Comparison of ENCODE assay signal across 12 cellular contexts in genomic region chr1:98405581-98406059, GRCh38.
A peak's percentile ranks its signal among the peaks of the same experiment; 100 is the strongest.
DNase-seq lines count a peak whose midpoint lies in the region; ATAC-seq, FAIRE-seq and TF ChIP-seq lines count a peak whose summit lies in the region.
"Had no signal": no experiment of that assay in that cellular context is flagged by ENCODE, and none has a peak within 500 bp of the region (broad histone marks: within the 10 kb centered on the region; RNA-seq: fewer than 3 reads in every experiment).

No MANE protein-coding gene starts in this region.

- no peaks in the 10 kb centered on the region for H3K36me3 Mint-ChIP-seq in T-helper 2 cell treated with Interferon-gamma antibody and Interleukin-4, amounts not matched to agents 5 μg/mL and 100 μg/mL, for 36 hours (ENCODE audit: low read depth)

- no peak for TF ChIP-seq RAD21 in liver (IDR thresholded peaks at IDR 0.05)
- no peak for TF ChIP-seq RAD21 in HepG2 (CRISPR knock-in tag; IDR thresholded peaks at IDR 0.05)

- FAIRE-seq in HepG2 (lab: Jason Lieb, UNC): no peak

- TF ChIP-seq POLR2A in HepG2 (IDR thresholded peaks at IDR 0.05; ENCODE audit: insufficient read depth in 1 of 2, low read depth in 2 of 2, low read length in 2 of 2): no peak

- H3K27ac ChIP-seq in liver (ENCODE audit: low read depth in 1 of 2, low read length in 2 of 2) (no peak overlapping the region), HepG2 (ENCODE audit: extremely low read length, insufficient read depth, low read length) (no peak overlapping the region)
- H3K27ac ChIP-seq: BLaER1 treated with 17β-estradiol and CSF1 and Interleukin-3, amounts not matched to agents 10 nM and 100 nM; SJSA1; skin epidermis had no signal

- H3K4me3 Mint-ChIP-seq in T-helper 2 cell treated with Interferon-gamma antibody and Interleukin-4, amounts not matched to agents 5 μg/mL and 100 μg/mL, for 36 hours: peak overlapping the region; percentile 84

- H3K27me3 ChIP-seq in liver (ENCODE audit: control insufficient read depth in 4 of 4, insufficient read depth in 4 of 4, low read length in 3 of 4): no peaks in the 10 kb centered on the region
- H3K27me3 ChIP-seq in HepG2 (ENCODE audit: control insufficient read depth in 1 of 2, insufficient read depth in 2 of 2, low read length in 2 of 2): no peaks in the 10 kb centered on the region
- H3K27me3 ChIP-seq: BLaER1 treated with 17β-estradiol and CSF1 and Interleukin-3, amounts not matched to agents 10 nM and 100 nM; SJSA1 had no signal

- in situ Hi-C loops in HepG2 (cut with HindIII; ENCODE audit: extremely low pct_ligation_motif_present, low pct_unique_long_range_greater_than_20kb): no loop called here

- peak overlapping the region; percentile 91 for H3K27ac Mint-ChIP-seq in T-helper 2 cell treated with Interferon-gamma antibody and Interleukin-4, amounts not matched to agents 5 μg/mL and 100 μg/mL, for 36 hours

- H3K9ac ChIP-seq in liver (ENCODE audit: low read depth in 1 of 2, low read length in 2 of 2) (peak overlapping the region in 1 of 2 donors; percentile 31), HepG2 (ENCODE audit: insufficient read depth, low read depth, low read length) (no peak overlapping the region)
- H3K9ac ChIP-seq: BLaER1 treated with 17β-estradiol and CSF1 and Interleukin-3, amounts not matched to agents 10 nM and 100 nM had no signal

- H4K20me1 ChIP-seq in HepG2 (ENCODE audit: insufficient read depth, low read length): no peaks in the 10 kb centered on the region
- H4K20me1 ChIP-seq: BLaER1 treated with 17β-estradiol and CSF1 and Interleukin-3, amounts not matched to agents 10 nM and 100 nM had no signal

- H3K9me3 ChIP-seq in liver (ENCODE audit: control insufficient read depth in 4 of 4, low read length in 3 of 4) (no peaks in the 10 kb centered on the region), HepG2 (ENCODE audit: low read length) (no peaks in the 10 kb centered on the region)
- H3K9me3 ChIP-seq: BLaER1 treated with 17β-estradiol and CSF1 and Interleukin-3, amounts not matched to agents 10 nM and 100 nM; SJSA1 had no signal

- peaks cover 40% of the 10 kb centered on the region for H3K4me1 Mint-ChIP-seq in T-helper 2 cell treated with Interferon-gamma antibody and Interleukin-4, amounts not matched to agents 5 μg/mL and 100 μg/mL, for 36 hours (ENCODE audit: low read depth)

- TF ChIP-seq CTCF in liver (IDR thresholded peaks at IDR 0.05; ENCODE audit: low read depth, low read length, missing input control) (no peak), HepG2 (CRISPR knock-in tag; IDR thresholded peaks at IDR 0.05) (no peak), GM20000 (IDR thresholded peaks at IDR 0.05; ENCODE audit: extremely low read depth, missing control alignments) (no peak)

- POLR2A ChIA-PET in HepG2 (lab: Yijun Ruan, JAX): no interaction called here

- H3K36me3 ChIP-seq in liver (ENCODE audit: control insufficient read depth in 4 of 4, insufficient read depth in 3 of 4, low read depth in 1 of 4, low read length in 3 of 4): no peaks in the 10 kb centered on the region
- no peaks in the 10 kb centered on the region for H3K36me3 ChIP-seq in HepG2 (replicated peaks in 1 of 2; ENCODE audit: control insufficient read depth in 1 of 2, insufficient read depth in 2 of 2, low read length in 2 of 2)
- H3K36me3 ChIP-seq: BLaER1 treated with 17β-estradiol and CSF1 and Interleukin-3, amounts not matched to agents 10 nM and 100 nM; SJSA1 had no signal

- H3K27me3 Mint-ChIP-seq in T-helper 2 cell treated with Interferon-gamma antibody and Interleukin-4, amounts not matched to agents 5 μg/mL and 100 μg/mL, for 36 hours (ENCODE audit: low read depth): peaks cover 9% of the 10 kb centered on the region

- DNase-seq in HepG2 (ENCODE audit: low spot score) (no peak), GM20000 (ENCODE audit: low spot score) (no peak), SHP77 treated with DMSO at 0.1 percent for 48 hours (lab: John Stamatoyannopoulos, UW) (no peak), NK-92 (lab: John Stamatoyannopoulos, UW; ENCODE audit: unreplicated experiment) (no peak), NCI-H128 (lab: John Stamatoyannopoulos, UW; ENCODE audit: unreplicated experiment) (no peak)
- DNase-seq in T-helper 2 cell treated with Interferon-gamma antibody and Interleukin-4, amounts not matched to agents 5 μg/mL and 100 μg/mL, for 36 hours (ENCODE audit: low spot score): no peak
- DNase-seq: anterior cingulate cortex had no signal

- intact Hi-C loops in HepG2 (cut with micrococcal nuclease; ENCODE audit: unreplicated experiment): no loop called here

- no peaks in the 10 kb centered on the region for H3K9me3 Mint-ChIP-seq in T-helper 2 cell treated with Interferon-gamma antibody and Interleukin-4, amounts not matched to agents 5 μg/mL and 100 μg/mL, for 36 hours

- no TSS peak for BruUV-seq in HepG2 (replicated peaks; lab: Mats Ljungman, UMichigan)

- no peak overlapping the region for H3K4me3 ChIP-seq in liver (ENCODE audit: low read depth in 1 of 3, low read length in 3 of 3)
- no peak overlapping the region for H3K4me3 ChIP-seq in HepG2 (replicated peaks in 1 of 3; ENCODE audit: insufficient read depth in 1 of 3, low read depth in 2 of 3, low read length in 3 of 3)
- H3K4me3 ChIP-seq: BLaER1 treated with 17β-estradiol and CSF1 and Interleukin-3, amounts not matched to agents 10 nM and 100 nM; SJSA1; skin epidermis had no signal

- CTCF ChIA-PET in HepG2 (lab: Yijun Ruan, JAX; ENCODE audit: low intra/inter-chr PET ratio, low total read pairs): no interaction called here

- H3K4me2 ChIP-seq in HepG2 (ENCODE audit: low read depth, low read length): no peak overlapping the region

- H3K4me1 ChIP-seq in liver (ENCODE audit: control insufficient read depth in 4 of 4, insufficient read depth in 4 of 4, low read length in 3 of 4) (peaks cover 0 to 5% (median under 1%) of the 10 kb centered on the region in 4 donors), HepG2 (ENCODE audit: insufficient read depth, low read length) (no peaks in the 10 kb centered on the region)

- 34% methylated on average over 3 of the region's 3 CpGs for WGBS in liver
- 2% methylated on average over 3 of the region's 3 CpGs for WGBS in HepG2 (ENCODE audit: low lambda C conversion rate)

- H3K79me2 ChIP-seq in HepG2 (ENCODE audit: insufficient read depth, low read length): no peaks in the 10 kb centered on the region

- H2AFZ ChIP-seq in HepG2 (ENCODE audit: low read length): no peak overlapping the region

- ATAC-seq in HepG2: no peak
- ATAC-seq in HG03066 (IDR thresholded peaks at IDR 0.05; ENCODE audit: low read depth, unreplicated experiment): peak; percentile 87

- TF ChIP-seq EP300 in HepG2 (IDR thresholded peaks at IDR 0.05; ENCODE audit: low read depth in 2 of 2, low read length in 2 of 2) (no peak), HepG2 (CRISPR knock-in tag; IDR thresholded peaks at IDR 0.05; ENCODE audit: borderline replicate concordance) (no peak)

TF ChIP-seq in liver, 16 proteins besides CTCF, POLR2A, EP300 and RAD21:
- TF ChIP-seq FOXA2 (IDR thresholded peaks at IDR 0.05): peak; percentile 13
- TF ChIP-seq NR2F2 (IDR thresholded peaks at IDR 0.05): no peak
- peak in 1 of 2 donors; percentile 9 for TF ChIP-seq RXRA (IDR thresholded peaks at IDR 0.05)

TF ChIP-seq in HepG2, 621 proteins besides CTCF, POLR2A, EP300 and RAD21:
- TF ChIP-seq SNAI1 (CRISPR knock-in tag; IDR thresholded peaks at IDR 0.05; ENCODE audit: borderline replicate concordance) (no peak), CERS6 (CRISPR knock-in tag; IDR thresholded peaks at IDR 0.05) (no peak), IKZF4 (CRISPR knock-in tag; IDR thresholded peaks at IDR 0.05; ENCODE audit: borderline replicate concordance, low read depth, not compliant biosample characterization) (no peak), KLF16 (CRISPR knock-in tag; IDR thresholded peaks at IDR 0.05) (no peak), SRSF1 (optimal IDR thresholded peaks at IDR 0.05; ENCODE audit: low read depth, low read length) (no peak), RBM39 (IDR thresholded peaks at IDR 0.05; ENCODE audit: low read depth, low read length, poor library complexity, severe bottlenecking) (no peak), ERF (CRISPR knock-in tag; IDR thresholded peaks at IDR 0.05) (no peak), ZNF747 (CRISPR knock-in tag; IDR thresholded peaks at IDR 0.05; ENCODE audit: borderline replicate concordance) (no peak), ZBTB26 (CRISPR knock-in tag; IDR thresholded peaks at IDR 0.05; ENCODE audit: borderline replicate concordance) (no peak), SP5 (CRISPR knock-in tag; IDR thresholded peaks at IDR 0.05; ENCODE audit: borderline replicate concordance, low read depth) (no peak), TEAD3 (CRISPR knock-in tag; optimal IDR thresholded peaks at IDR 0.05; ENCODE audit: borderline replicate concordance) (no peak), SMAD3 (CRISPR knock-in tag; IDR thresholded peaks at IDR 0.05) (no peak), ZNF383 (CRISPR knock-in tag; IDR thresholded peaks at IDR 0.05; ENCODE audit: borderline replicate concordance) (no peak), ZNF256 (CRISPR knock-in tag; conservative IDR thresholded peaks at IDR 0.05) (no peak)
